ENCODE assay signal across 1 cellular context in the genomic region with DNA sequence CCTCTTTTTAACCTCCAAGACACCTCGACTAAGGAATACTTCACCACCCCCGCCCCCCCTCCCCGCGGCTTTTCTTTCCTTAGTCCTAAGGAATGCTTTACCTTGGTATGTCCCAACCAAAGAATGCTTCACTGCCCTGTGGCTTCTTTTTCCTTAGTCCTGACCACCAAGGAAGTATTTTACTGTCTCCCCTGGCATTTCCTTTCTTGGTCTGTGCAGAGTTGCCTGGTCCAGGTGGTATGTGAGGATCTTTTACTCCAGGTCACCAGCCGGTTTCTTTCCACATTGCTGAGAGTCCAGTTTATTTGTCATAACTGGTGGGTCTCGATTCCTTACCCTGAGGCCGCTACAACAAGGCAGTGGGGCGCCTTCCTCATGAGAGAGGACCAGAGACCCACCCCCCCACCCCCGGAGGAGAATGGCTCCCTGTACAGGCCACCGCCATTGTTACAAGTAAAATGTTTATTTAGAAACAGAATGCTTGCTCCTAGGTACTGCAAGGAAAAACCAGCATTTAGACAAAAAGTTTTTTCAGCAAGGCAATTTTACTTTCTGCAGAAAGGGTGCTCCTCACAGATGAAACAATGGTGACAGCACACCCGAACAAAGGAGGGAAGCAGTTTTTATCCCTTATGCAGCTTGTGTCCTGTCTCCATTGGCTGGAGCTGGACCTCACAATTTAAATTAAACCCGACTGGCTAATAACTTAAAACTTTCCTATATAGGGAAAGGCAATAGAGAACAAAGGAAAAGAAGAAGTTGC.
TF ChIP-seq lines count a peak whose summit lies in the region.

No MANE protein-coding gene starts in this region.

TF ChIP-seq in WTC11, 78 proteins besides CTCF, POLR2A, EP300 and RAD21 (continued from another document):
- TF ChIP-seq ZNF532 (CRISPR knock-in tag; IDR thresholded peaks at IDR 0.05; ENCODE audit: borderline replicate concordance) (no peak), JUN (CRISPR knock-in tag; IDR thresholded peaks at IDR 0.05) (no peak), KAT7 (CRISPR knock-in tag; IDR thresholded peaks at IDR 0.05; ENCODE audit: borderline replicate concordance) (no peak), PRRX2 (CRISPR knock-in tag; IDR thresholded peaks at IDR 0.05) (no peak), FOXK1 (CRISPR knock-in tag; IDR thresholded peaks at IDR 0.05) (no peak), ESRRA (CRISPR knock-in tag; IDR thresholded peaks at IDR 0.05; ENCODE audit: borderline replicate concordance) (no peak), ZNF281 (CRISPR knock-in tag; IDR thresholded peaks at IDR 0.05) (no peak), CREB1 (CRISPR knock-in tag; IDR thresholded peaks at IDR 0.05) (no peak), ETV6 (CRISPR knock-in tag; IDR thresholded peaks at IDR 0.05) (no peak), ZNF263 (CRISPR knock-in tag; IDR thresholded peaks at IDR 0.05; ENCODE audit: low read depth) (no peak), TCF7 (CRISPR knock-in tag; IDR thresholded peaks at IDR 0.05; ENCODE audit: low read depth) (no peak), MYBL2 (CRISPR knock-in tag; IDR thresholded peaks at IDR 0.05) (no peak), NFE2L1 (CRISPR knock-in tag; IDR thresholded peaks at IDR 0.05) (no peak), ZNF317 (CRISPR knock-in tag; IDR thresholded peaks at IDR 0.05; ENCODE audit: borderline replicate concordance, low read depth) (no peak)
- TF ChIP-seq, protein P1, sequence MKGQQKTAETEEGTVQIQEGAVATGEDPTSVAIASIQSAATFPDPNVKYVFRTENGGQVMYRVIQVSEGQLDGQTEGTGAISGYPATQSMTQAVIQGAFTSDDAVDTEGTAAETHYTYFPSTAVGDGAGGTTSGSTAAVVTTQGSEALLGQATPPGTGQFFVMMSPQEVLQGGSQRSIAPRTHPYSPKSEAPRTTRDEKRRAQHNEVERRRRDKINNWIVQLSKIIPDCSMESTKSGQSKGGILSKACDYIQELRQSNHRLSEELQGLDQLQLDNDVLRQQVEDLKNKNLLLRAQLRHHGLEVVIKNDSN (CRISPR knock-in tag; IDR thresholded peaks at IDR 0.05) = no peak
- TF ChIP-seq, protein P2, sequence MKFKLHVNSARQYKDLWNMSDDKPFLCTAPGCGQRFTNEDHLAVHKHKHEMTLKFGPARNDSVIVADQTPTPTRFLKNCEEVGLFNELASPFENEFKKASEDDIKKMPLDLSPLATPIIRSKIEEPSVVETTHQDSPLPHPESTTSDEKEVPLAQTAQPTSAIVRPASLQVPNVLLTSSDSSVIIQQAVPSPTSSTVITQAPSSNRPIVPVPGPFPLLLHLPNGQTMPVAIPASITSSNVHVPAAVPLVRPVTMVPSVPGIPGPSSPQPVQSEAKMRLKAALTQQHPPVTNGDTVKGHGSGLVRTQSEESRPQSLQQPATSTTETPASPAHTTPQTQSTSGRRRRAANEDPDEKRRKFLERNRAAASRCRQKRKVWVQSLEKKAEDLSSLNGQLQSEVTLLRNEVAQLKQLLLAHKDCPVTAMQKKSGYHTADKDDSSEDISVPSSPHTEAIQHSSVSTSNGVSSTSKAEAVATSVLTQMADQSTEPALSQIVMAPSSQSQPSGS (CRISPR knock-in tag; IDR thresholded peaks at IDR 0.05; ENCODE audit: borderline replicate concordance, low read depth) = no peak
